9 cellular contexts compared by ENCODE assay signal in the genomic region with DNA sequence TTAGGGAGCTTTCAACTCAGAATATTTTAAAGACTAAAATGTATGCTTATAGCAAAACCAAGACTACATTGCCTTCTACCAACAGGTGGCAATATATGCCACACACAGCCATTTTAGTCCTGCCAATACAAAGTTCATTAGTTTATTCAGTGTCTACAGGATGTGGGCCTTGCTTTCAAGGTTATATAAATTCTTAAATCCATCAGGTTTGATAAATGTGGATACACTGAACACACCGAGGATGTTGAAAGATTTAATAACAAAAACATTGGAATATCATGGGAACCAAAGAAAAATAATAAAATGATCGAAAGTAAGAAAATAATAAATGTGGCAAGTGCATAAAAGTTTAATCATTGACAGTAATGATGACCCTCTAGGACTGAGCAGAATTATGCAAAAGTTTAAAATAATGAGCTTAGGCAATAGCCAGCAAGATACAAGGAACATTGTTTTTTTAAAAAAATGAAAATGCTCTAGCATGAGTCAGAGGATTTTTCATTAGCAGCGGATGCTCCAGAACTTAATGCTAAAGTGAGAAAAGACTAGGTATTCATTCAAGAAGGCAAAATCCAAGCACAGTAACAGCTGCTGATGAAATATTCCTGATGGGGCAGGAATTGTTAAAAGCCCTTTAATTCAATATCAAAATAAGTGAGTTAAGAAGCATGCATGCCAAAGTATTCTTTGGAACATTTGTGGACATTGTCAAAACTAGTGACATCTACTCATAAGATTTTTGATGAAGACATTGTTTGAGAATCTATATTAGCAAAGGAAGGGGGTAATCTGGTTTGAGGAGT. TPM values are rescaled to one million over a fixed set of nuclear protein-coding genes. Genes with fewer than 3 reads are reported as not detected.
DNase-seq lines count a peak whose midpoint lies in the region; ATAC-seq, FAIRE-seq and TF ChIP-seq lines count a peak whose summit lies in the region.
"Had no signal": no experiment of that assay in that cellular context is flagged by ENCODE, and none has a peak within 500 bp of the region (broad histone marks: within the 10 kb centered on the region; RNA-seq: fewer than 3 reads in every experiment).

No MANE protein-coding gene starts in this region.

- WGBS in A549 (ENCODE audit: missing lambda C conversion rate): 24% methylated on average over 3 of the region's 3 CpGs
- 71 to 75% (median 75%) methylated on average over 3 of the region's 3 CpGs for WGBS in psoas muscle, 3 donors
- WGBS in ovary, 3 donors: 48 to 63% (median 57%) methylated on average over 3 of the region's 3 CpGs

- peak; percentile 74 to 75 for TF ChIP-seq RAD21 in A549 (conservative IDR thresholded peaks at IDR 0.05 in 1 of 2, IDR thresholded peaks at IDR 0.05 in 1 of 2)

- TF ChIP-seq EP300 in A549 (IDR thresholded peaks at IDR 0.05) (no peak), ovary (IDR thresholded peaks at IDR 0.05) (no peak)

- H3K36me3 ChIP-seq in colonic mucosa: no peaks in the 10 kb centered on the region
- H3K36me3 ChIP-seq in psoas muscle (ENCODE audit: insufficient read depth in 1 of 2, low read depth in 1 of 2): no peaks in the 10 kb centered on the region
- H3K36me3 ChIP-seq in ovary: no peaks in the 10 kb centered on the region

- H3K4me1 ChIP-seq in A549: peaks cover 43% of the 10 kb centered on the region
- no peaks in the 10 kb centered on the region for H3K4me1 ChIP-seq in colonic mucosa
- no peaks in the 10 kb centered on the region for H3K4me1 ChIP-seq in psoas muscle
- H3K4me1 ChIP-seq in ovary (ENCODE audit: insufficient read depth): no peaks in the 10 kb centered on the region

- H3K4me3 ChIP-seq in A549: no peak overlapping the region
- no peak overlapping the region for H3K4me3 ChIP-seq in NB4 (ENCODE audit: low read depth, low read length)
- no peak overlapping the region for H3K4me3 ChIP-seq in colonic mucosa
- no peak overlapping the region for H3K4me3 ChIP-seq in psoas muscle
- H3K4me3 ChIP-seq in ovary: no peak overlapping the region

- POLR2A ChIA-PET in A549 (lab: Yijun Ruan, JAX): interaction anchor here (0.6 kb wide), 1 partner anchor 13 kb away, joined by 4 read pairs; no protein-coding TSS in a partner anchor

- H3K9ac ChIP-seq in colonic mucosa (ENCODE audit: low read depth in 2 of 2, low read length in 2 of 2): no peak overlapping the region

- peak; percentile 84 to 88 for ATAC-seq in A549
- ATAC-seq in GM18517 (IDR thresholded peaks at IDR 0.05; ENCODE audit: unreplicated experiment): peak; percentile 60
- ATAC-seq in psoas muscle: no peak

- CTCF ChIA-PET in A549 (lab: Yijun Ruan, JAX): interaction anchor here (0.7 to 2.7 kb wide), 20 partner anchors 8 to 187 kb away, joined by 3 to 25 read pairs (median 7); a partner anchor contains a TSS

- TF ChIP-seq POLR2A in A549 (IDR thresholded peaks at IDR 0.05; ENCODE audit: low read length) (no peak), NB4 (IDR thresholded peaks at IDR 0.05; ENCODE audit: extremely low read depth, insufficient read length) (no peak), ovary (IDR thresholded peaks at IDR 0.05) (no peak)

- DNase-seq in A549 (ENCODE audit: low read depth in 1 of 2, low spot score in 1 of 2): peak in 1 of 2 experiments; percentile 72
- peak; percentile 29 for DNase-seq in NB4 (ENCODE audit: low read depth)
- DNase-seq in colonic mucosa: no peak
- DNase-seq in psoas muscle: no peak
- DNase-seq in activated CD4-positive, alpha-beta T cell treated with anti-CD3 and anti-CD28 coated beads for 4 hours: no peak
- DNase-seq in ecto neural progenitor cell (ENCODE audit: low spot score): no peak
- no peak for DNase-seq in ovary

- H3K9me3 ChIP-seq in A549 (no peaks in the 10 kb centered on the region), colonic mucosa (no peaks in the 10 kb centered on the region), psoas muscle (no peaks in the 10 kb centered on the region), ovary (no peaks in the 10 kb centered on the region)

- FAIRE-seq in A549 (lab: Jason Lieb, UNC): peak; percentile 65
- FAIRE-seq: endometrium had no signal

- peak overlapping the region; percentile 68 to 72 for H3K27ac ChIP-seq in A549
- H3K27ac ChIP-seq in colonic mucosa: no peak overlapping the region
- H3K27ac ChIP-seq in psoas muscle: no peak overlapping the region
- no peak overlapping the region for H3K27ac ChIP-seq in ovary

- H3K4me2 ChIP-seq in A549: peak overlapping the region; percentile 81

- H3K27me3 ChIP-seq in colonic mucosa (no peaks in the 10 kb centered on the region), psoas muscle (ENCODE audit: insufficient read depth in 3 of 3, low read length in 2 of 3) (no peaks in the 10 kb centered on the region), ovary (no peaks in the 10 kb centered on the region)

- TF ChIP-seq CTCF in A549 (IDR thresholded peaks at IDR 0.05) (peak; percentile 72), NB4 (IDR thresholded peaks at IDR 0.05; ENCODE audit: low read depth, low read length) (peak; percentile 40), colonic mucosa (IDR thresholded peaks at IDR 0.05) (peak; percentile 36), psoas muscle (IDR thresholded peaks at IDR 0.05) (peak; percentile 37), ovary (IDR thresholded peaks at IDR 0.05) (peak in 1 of 3 donors; percentile 24)

- intact Hi-C loops in colonic mucosa (cut with DNase I): no loop called here
- intact Hi-C loops in psoas muscle (cut with DNase I): loop anchor here in 1 of 2 donors (5.0 kb wide), 1 partner anchor 156 kb away; no protein-coding TSS in a partner anchor
- intact Hi-C loops in ovary (cut with DNase I): no loop called here

TF ChIP-seq in A549, 52 proteins besides CTCF, POLR2A, EP300 and RAD21:
- TF ChIP-seq FOSL2 (IDR thresholded peaks at IDR 0.05) (no peak), FOSL2 (CRISPR knock-in tag; IDR thresholded peaks at IDR 0.05) (peak; percentile 45), SMC3 (IDR thresholded peaks at IDR 0.05) (peak; percentile 76), ESRRA (IDR thresholded peaks at IDR 0.05; ENCODE audit: borderline replicate concordance, low read length) (no peak)
- TF ChIP-seq, protein P1, sequence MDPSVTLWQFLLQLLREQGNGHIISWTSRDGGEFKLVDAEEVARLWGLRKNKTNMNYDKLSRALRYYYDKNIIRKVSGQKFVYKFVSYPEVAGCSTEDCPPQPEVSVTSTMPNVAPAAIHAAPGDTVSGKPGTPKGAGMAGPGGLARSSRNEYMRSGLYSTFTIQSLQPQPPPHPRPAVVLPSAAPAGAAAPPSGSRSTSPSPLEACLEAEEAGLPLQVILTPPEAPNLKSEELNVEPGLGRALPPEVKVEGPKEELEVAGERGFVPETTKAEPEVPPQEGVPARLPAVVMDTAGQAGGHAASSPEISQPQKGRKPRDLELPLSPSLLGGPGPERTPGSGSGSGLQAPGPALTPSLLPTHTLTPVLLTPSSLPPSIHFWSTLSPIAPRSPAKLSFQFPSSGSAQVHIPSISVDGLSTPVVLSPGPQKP (IDR thresholded peaks at IDR 0.05; ENCODE audit: low read depth, low read length): no peak

RNA-seq across cellular contexts. Expression of a gene that starts 14.2 kb away (rescaled TPM):
- polyA plus RNA-seq in A549 (2011; rRNA removed) (19.6 and 23.6 TPM in 2 replicates), A549 (2017; fragmentation: RNase III; extraction: RNeasy Plus Mini Kit Qiagen cat#74134 plus additional on column Dnase treatment) (7.7 to 8.3 TPM (median 7.7 TPM) in 3 replicates), psoas muscle (under 1 TPM; 0.06 to 0.10 (median 0.08) TPM), ovary (1 to 10 TPM in 1 of 2 donors, under 1 TPM in 1; 0.33 to 4.5 TPM)
- polyA plus RNA-seq in A549 (2012; cell fraction: cytosol; rRNA removed): 3.1 and 3.4 TPM in 2 replicates
- polyA plus RNA-seq in A549 (2012; cell fraction: nucleus; rRNA removed): 4.4 and 7.2 TPM in 2 replicates
- polyA minus RNA-seq in A549 (2011; rRNA and poly(A)+ RNA removed): 72.4 and 73.5 TPM in 2 replicates
- total RNA-seq in colonic mucosa (10 to 100 TPM in 1 of 2 donors, 1 to 10 TPM in 1; 6.4 to 12.0 TPM), psoas muscle (1 to 10 TPM in 1 of 4 donors, under 1 TPM in 3; 0.34 to 1.1 (median 0.41) TPM), ovary (1 to 10 TPM in 6 of 7 donors, under 1 TPM in 1; 0.95 to 3.4 (median 1.3) TPM)

Comparison
In these comparisons a context has a peak if more than half of its experiments do, and no peak if none do; other contexts are left out.
1. ATAC-seq: peak in A549 (2 of 2) and GM18517 (single experiment); none in psoas muscle (0 of 4).
2. H3K27ac ChIP-seq: peak in A549 (2 of 2); none in colonic mucosa (single experiment), psoas muscle (single experiment) and ovary (0 of 2).